In genomic region chr4:110637408-110638131, GRCh38 we compare ENCODE assay signal across 1 cellular context.
TF ChIP-seq lines count a peak whose summit lies in the region.

No MANE protein-coding gene starts in this region.

TF ChIP-seq in neural cell, 6 proteins besides CTCF, POLR2A, EP300 and RAD21 (continued from another document):
- TF ChIP-seq SMC3 (conservative IDR thresholded peaks at IDR 0.05; ENCODE audit: poor library complexity): no peak
TF ChIP-seq in neural cell: peak in this region for 0.
